In genomic region chr19:29665215-29665825, GRCh38 we compare ENCODE assay signal across 8 cellular contexts. TPM values are rescaled to one million over a fixed set of nuclear protein-coding genes. Genes with fewer than 3 reads are reported as not detected.
DNase-seq lines count a peak whose midpoint lies in the region; ATAC-seq and TF ChIP-seq lines count a peak whose summit lies in the region.

Gene PLEKHF1 (plus strand): TSS chr19:29665461. CDS start chr19:29673840, 8,379 bp downstream.

- H3K4me3 Mint-ChIP-seq in activated CD4-positive, alpha-beta memory T cell treated with anti-CD3 and anti-CD28 coated beads, Interleukin-2, amount 10 ng/mL, durations not matched to agents 7 days and 5 days = peak within 1 kb of the TSS; percentile 94

- 1% methylated on average over 47 to 75 of the region's 75 CpGs for WGBS in lung, 2 donors

- H3K27ac Mint-ChIP-seq in activated CD4-positive, alpha-beta memory T cell treated with anti-CD3 and anti-CD28 coated beads, Interleukin-2, amount 10 ng/mL, durations not matched to agents 7 days and 5 days = peak within 1 kb of the TSS; percentile 97

- H3K27me3 ChIP-seq in BJ (ENCODE audit: control insufficient read depth, insufficient read depth, low read length) (no peaks in the 10 kb centered on the region), lung (ENCODE audit: control insufficient read depth, insufficient read depth) (no peaks in the 10 kb centered on the region)

- H3K9me3 ChIP-seq in lung (ENCODE audit: control insufficient read depth in 2 of 2, insufficient read depth in 1 of 2, low read length in 1 of 2) = no peaks in the 10 kb centered on the region

- TF ChIP-seq POLR2A in GM18951 (IDR thresholded peaks at IDR 0.05; ENCODE audit: extremely low read depth, insufficient read depth, insufficient read length) = peak; percentile 60

- H3K4me3 ChIP-seq in BJ (ENCODE audit: low read depth, low read length) (peak within 1 kb of the TSS; percentile 82), lung (peak within 1 kb of the TSS; percentile 88)

- H3K4me1 Mint-ChIP-seq in activated CD4-positive, alpha-beta memory T cell treated with anti-CD3 and anti-CD28 coated beads, Interleukin-2, amount 10 ng/mL, durations not matched to agents 7 days and 5 days = peaks cover 63% of the 10 kb centered on the region

- DNase-seq in BJ (ENCODE audit: low read depth) = no peak
- peak; percentile 85 for DNase-seq in NCI-H748 (lab: John Stamatoyannopoulos, UW; ENCODE audit: unreplicated experiment)
- DNase-seq in activated CD4-positive, alpha-beta memory T cell treated with anti-CD3 and anti-CD28 coated beads, Interleukin-2, amount 10 ng/mL, durations not matched to agents 7 days and 5 days = peak; percentile 90
- DNase-seq in ecto neural progenitor cell (ENCODE audit: low spot score) = peak; percentile 94
- peak; percentile 86 for DNase-seq in lung (ENCODE audit: low spot score)
- DNase-seq in stimulated activated CD4-positive, alpha-beta T cell treated with anti-CD3 and anti-CD28 coated beads, TNF-alpha, amount 100 ng/mL, for 24 hours (ENCODE audit: low read depth in 3 of 3) = peak; percentile 65 to 87 (median 76)

- no peaks in the 10 kb centered on the region; the same call in 1 of the 2 replicates for H3K36me3 ChIP-seq in BJ (ENCODE audit: control insufficient read depth, insufficient read depth, low read length)
- no peaks in the 10 kb centered on the region for H3K36me3 ChIP-seq in lung (ENCODE audit: control insufficient read depth in 2 of 2, insufficient read depth in 2 of 2, low read length in 2 of 2)

- no peak for TF ChIP-seq CTCF in BJ (IDR thresholded peaks at IDR 0.05; ENCODE audit: insufficient read depth, low read depth, low read length)
- no peak for TF ChIP-seq CTCF in lung (IDR thresholded peaks at IDR 0.05; ENCODE audit: control extremely low read depth, extremely low read depth)

- CTCF ChIA-PET in BJ (lab: Yijun Ruan, JAX) = interaction anchor here (0.7 to 10.1 kb wide), 4 partner anchors 29 to 55 kb away, joined by 3 to 62 read pairs (median 4); no protein-coding TSS in a partner anchor
- CTCF ChIA-PET in activated CD4-positive, alpha-beta memory T cell treated with anti-CD3 and anti-CD28 coated beads, Interleukin-2, amount 10 ng/mL, durations not matched to agents 7 days and 5 days (lab: Charles Lee) = interaction anchor here (0.6 to 8.9 kb wide), 13 partner anchors 8 to 277 kb away, joined by 3 to 97 read pairs (median 6); partner anchors contain the start of genes C19orf12, POP4 and URI1

- POLR2A ChIA-PET in BJ (lab: Charles Lee) = no interaction called here
- POLR2A ChIA-PET in activated CD4-positive, alpha-beta memory T cell treated with anti-CD3 and anti-CD28 coated beads, Interleukin-2, amount 10 ng/mL, durations not matched to agents 7 days and 5 days (lab: Charles Lee) = interaction anchor here (0.6 to 8.9 kb wide), 9 partner anchors 10 to 75 kb away, joined by 3 to 124 read pairs (median 31); partner anchors contain the start of genes C19orf12 and POP4

- H3K36me3 Mint-ChIP-seq in activated CD4-positive, alpha-beta memory T cell treated with anti-CD3 and anti-CD28 coated beads, Interleukin-2, amount 10 ng/mL, durations not matched to agents 7 days and 5 days (ENCODE audit: low read depth) = peaks cover 39% of the 10 kb centered on the region

- in situ Hi-C loops in GM18951 (cut with MboI; ENCODE audit: low sequenced_read_pairs, unreplicated experiment) = no loop called here

- H3K27ac ChIP-seq in lung (ENCODE audit: low read depth in 1 of 2, low read length in 1 of 2) = peak within 1 kb of the TSS; percentile 86 to 87

- peaks cover 1% of the 10 kb centered on the region for H3K27me3 Mint-ChIP-seq in activated CD4-positive, alpha-beta memory T cell treated with anti-CD3 and anti-CD28 coated beads, Interleukin-2, amount 10 ng/mL, durations not matched to agents 7 days and 5 days

- no peaks in the 10 kb centered on the region for H3K9me3 Mint-ChIP-seq in activated CD4-positive, alpha-beta memory T cell treated with anti-CD3 and anti-CD28 coated beads, Interleukin-2, amount 10 ng/mL, durations not matched to agents 7 days and 5 days

- peaks cover 9 to 13% of the 10 kb centered on the region in 2 donors for H3K4me1 ChIP-seq in lung (ENCODE audit: control insufficient read depth in 2 of 2, insufficient read depth in 2 of 2, low read length in 2 of 2)

- peak; percentile 81 for ATAC-seq in HG03139 (IDR thresholded peaks at IDR 0.05; ENCODE audit: unreplicated experiment)
- peak; percentile 96 for ATAC-seq in lung (ENCODE audit: insufficient read depth, low FRiP score)

RNA-seq across cellular contexts. Expression of gene PLEKHF1, which starts in this region (rescaled TPM):
- polyA plus RNA-seq in BJ (2011; rRNA removed) (5.3 and 8.7 TPM in 2 replicates), lung (10 to 100 TPM in 1 of 2 donors, 1 to 10 TPM in 1; 8.9 to 11.9 TPM)
- 4.6 and 10.1 TPM in 2 replicates for polyA minus RNA-seq in BJ (2011; rRNA and poly(A)+ RNA removed)
- total RNA-seq in activated CD4-positive, alpha-beta memory T cell treated with anti-CD3 and anti-CD28 coated beads, Interleukin-2, amount 10 ng/mL, durations not matched to agents 7 days and 5 days = 10 to 100 TPM; 53.1 to 53.9 TPM
- 10 to 100 TPM in 1 of 2 donors, 1 to 10 TPM in 1; 5.7 to 13.2 TPM for total RNA-seq in lung
